8 cellular contexts compared by ENCODE assay signal in the genomic region with DNA sequence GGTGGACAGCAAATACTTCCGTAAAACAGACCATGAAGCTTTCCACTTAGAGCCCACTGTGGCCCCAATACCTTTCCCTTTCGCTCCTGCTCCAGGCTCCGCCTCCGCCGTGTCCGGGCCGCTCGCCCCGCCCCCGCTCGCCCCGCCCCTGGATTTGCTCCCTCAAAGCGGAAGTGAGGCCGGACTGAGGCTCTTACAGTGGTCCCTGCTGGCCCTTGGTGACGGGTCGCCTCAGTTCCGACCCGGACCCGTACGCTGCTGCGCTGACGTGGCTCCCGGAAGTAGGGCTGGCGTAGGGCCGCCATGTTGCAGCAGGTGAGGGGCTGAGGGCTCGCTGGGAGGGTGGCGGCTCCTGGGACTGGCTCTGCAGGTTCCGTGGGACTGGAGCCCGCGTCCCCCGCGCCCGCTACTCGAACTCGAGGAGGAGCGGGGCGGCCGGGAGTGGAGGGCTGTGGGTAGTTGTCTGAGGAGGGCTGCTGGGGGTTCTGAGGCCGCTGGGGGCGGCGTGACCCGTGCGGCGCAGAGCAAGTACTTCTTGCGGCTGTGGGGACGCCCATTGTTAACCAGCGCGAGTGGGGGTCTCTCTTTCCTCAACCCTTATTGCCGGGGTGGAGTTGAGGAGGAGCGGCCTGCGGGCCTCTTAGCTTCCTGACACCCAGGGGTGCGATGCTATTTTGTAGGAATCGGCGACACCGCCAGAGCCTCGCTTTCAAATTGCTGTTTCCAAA. TPM values are rescaled to one million over a fixed set of nuclear protein-coding genes. Genes with fewer than 3 reads are reported as not detected.
DNase-seq lines count a peak whose midpoint lies in the region; ATAC-seq, FAIRE-seq and TF ChIP-seq lines count a peak whose summit lies in the region.
"Not testable (repeated sequence)": the region's sequence is repeated elsewhere in the genome, so short reads cannot be mapped to it uniquely, and the experiment has no call there.

A gene (plus strand): TSS at position 193 of the 728 bp plus-strand sequence. CDS start 111 bp downstream, at position 304.

- not testable (repeated sequence) for H3K4me1 ChIP-seq in right cardiac atrium (ENCODE audit: control insufficient read depth, insufficient read depth, low read length)

- ATAC-seq in GM18505 (IDR thresholded peaks at IDR 0.05; ENCODE audit: unreplicated experiment) (peak; percentile 98), HG02970 (IDR thresholded peaks at IDR 0.05; ENCODE audit: low FRiP score, unreplicated experiment) (peak; percentile 94), right cardiac atrium (peak; percentile 100)

- H3K27ac ChIP-seq in right cardiac atrium (ENCODE audit: low read length) = peak within 1 kb of the TSS; percentile 63

- DNase-seq in NCI-H187 treated with DMSO at 0.1 percent for 48 hours (lab: John Stamatoyannopoulos, UW) = peak; percentile 40
- peak; percentile 86 to 98 (median 93) for DNase-seq in T-helper 2 cell
- peak; percentile 55 to 98 (median 92) for DNase-seq in anterior cingulate cortex (lab: John Stamatoyannopoulos, UW)
- DNase-seq in right cardiac atrium = peak; percentile 97 to 99 (median 99)
- peak; percentile 75 for DNase-seq in pulmonary artery endothelial cell (ENCODE audit: low read depth, low spot score)
- peak; percentile 81 for DNase-seq in urothelium cell line (ENCODE audit: low spot score)

- H3K27me3 ChIP-seq in right cardiac atrium (ENCODE audit: control insufficient read depth, insufficient read depth) = not testable (repeated sequence)

- intact Hi-C loops in right cardiac atrium (cut with DNase I) = not testable (repeated sequence)

- peak; percentile 64 for TF ChIP-seq POLR2A in GM18505 (IDR thresholded peaks at IDR 0.05; ENCODE audit: borderline replicate concordance, extremely low read depth, insufficient read depth, insufficient read length)

- H3K4me3 ChIP-seq in right cardiac atrium (ENCODE audit: low read length) = peak within 1 kb of the TSS; percentile 42

- FAIRE-seq in urothelium cell line (lab: Jason Lieb, UNC) = not testable (repeated sequence)

- under 1% methylated on average over 48 of the region's 56 CpGs for WGBS in right cardiac atrium

- H3K9me3 ChIP-seq in right cardiac atrium (ENCODE audit: control insufficient read depth, low read length) = not testable (repeated sequence)

RNA-seq across cellular contexts. Expression of the gene that starts here (rescaled TPM):
- 10 to 100 TPM; 27.6 to 36.5 (median 31.0) TPM for total RNA-seq in right cardiac atrium
- 24.5 TPM for polyA plus RNA-seq in right cardiac atrium
- total RNA-seq in pulmonary artery endothelial cell = 46.3 and 62.8 TPM in 2 replicates

Comparison
In these comparisons a context has a peak if more than half of its experiments do, and no peak if none do; other contexts are left out.
1. Peak in every context shown above with its lines: DNase-seq, ATAC-seq, H3K4me3 ChIP-seq and H3K27ac ChIP-seq.
2. DNase-seq: peak in every context shown above with its lines; median percentile 99 in right cardiac atrium; 93 in T-helper 2 cell; 92 in anterior cingulate cortex; 81 in urothelium cell line; 75 in pulmonary artery endothelial cell; 40 in NCI-H187 treated with DMSO at 0.1 percent for 48 hours.